In genomic region chr12:113190761-113191160, GRCh38 we compare ENCODE assay signal across 14 cellular contexts. TPM values are rescaled to one million over a fixed set of nuclear protein-coding genes. Genes with fewer than 3 reads are reported as not detected.
DNase-seq lines count a peak whose midpoint lies in the region; FAIRE-seq and TF ChIP-seq lines count a peak whose summit lies in the region.
"Had no signal": no experiment of that assay in that cellular context is flagged by ENCODE, and none has a peak within 500 bp of the region (broad histone marks: within the 10 kb centered on the region; RNA-seq: fewer than 3 reads in every experiment).

No MANE protein-coding gene starts in this region.

- peaks cover 0 to 8% of the 10 kb centered on the region in 2 donors for H3K4me1 ChIP-seq in breast epithelium
- peaks cover 21% of the 10 kb centered on the region for H3K4me1 ChIP-seq in fibroblast of lung (ENCODE audit: control insufficient read depth, extremely low read depth, insufficient read depth, low read length)

- CTCF ChIA-PET in MCF 10A (lab: Yijun Ruan, JAX): interaction anchor here (0.6 to 1.0 kb wide), 2 partner anchors 115 to 200 kb away, joined by 4 to 6 read pairs; no protein-coding TSS in a partner anchor

- H3K27ac Mint-ChIP-seq in MCF 10A (ENCODE audit: low read depth, unreplicated experiment) (no peak overlapping the region), CD14-positive monocyte (no peak overlapping the region)
- H3K27ac Mint-ChIP-seq: activated T-cell treated with anti-CD3 and anti-CD28 coated beads, Interleukin-2, amount 50 U/mL, for 72 hours had no signal

- intact Hi-C loops in MCF 10A (cut with micrococcal nuclease) (loop anchor here (10.0 kb wide), 1 partner anchor 104 kb away; no protein-coding TSS in a partner anchor), breast epithelium (cut with DNase I; ENCODE audit: low total_unique reads) (no loop called here), CD14-positive monocyte (cut with micrococcal nuclease) (loop anchor here in 1 of 2 donors (10.0 kb wide), 1 partner anchor 84 kb away; no protein-coding TSS in a partner anchor)

- H3K9me3 Mint-ChIP-seq in MCF 10A (ENCODE audit: unreplicated experiment): no peaks in the 10 kb centered on the region
- H3K9me3 Mint-ChIP-seq in CD14-positive monocyte: peaks cover 0 to 2% (median 0%) of the 10 kb centered on the region in 7 donors
- H3K9me3 Mint-ChIP-seq: activated T-cell treated with anti-CD3 and anti-CD28 coated beads, Interleukin-2, amount 50 U/mL, for 72 hours had no signal

- H3K4me2 ChIP-seq in fibroblast of lung (ENCODE audit: extremely low read depth, insufficient read depth, low read length): no peak overlapping the region

- no peak for TF ChIP-seq POLR2A in breast epithelium (IDR thresholded peaks at IDR 0.05)

- no TSS peak for BruUV-seq in MCF 10A (replicated peaks; lab: Mats Ljungman, UMichigan)

- no peak overlapping the region for H3K4me3 ChIP-seq in breast epithelium
- no peak overlapping the region for H3K4me3 ChIP-seq in fibroblast of lung (replicated peaks in 1 of 4; ENCODE audit: control extremely low read depth in 1 of 4, insufficient read depth in 1 of 4, low read depth in 3 of 4, low read length in 4 of 4)

- FAIRE-seq in urothelium cell line (lab: Jason Lieb, UNC): no peak

- H2AFZ ChIP-seq in fibroblast of lung (ENCODE audit: low read length): no peak overlapping the region

- no peak overlapping the region for H3K9ac ChIP-seq in fibroblast of lung (ENCODE audit: insufficient read depth, low read length)

- H3K4me3 Mint-ChIP-seq in MCF 10A (ENCODE audit: unreplicated experiment) (no peak overlapping the region), CD14-positive monocyte (no peak overlapping the region)
- H3K4me3 Mint-ChIP-seq: activated T-cell treated with anti-CD3 and anti-CD28 coated beads, Interleukin-2, amount 50 U/mL, for 72 hours had no signal

- H3K9me3 ChIP-seq in breast epithelium: no peaks in the 10 kb centered on the region
- no peaks in the 10 kb centered on the region for H3K9me3 ChIP-seq in fibroblast of lung (ENCODE audit: control insufficient read depth, insufficient read depth, low read depth, low read length)

- peaks cover 7% of the 10 kb centered on the region for H3K79me2 ChIP-seq in fibroblast of lung (ENCODE audit: control insufficient read depth, insufficient read depth, low read length)

- H3K27me3 ChIP-seq in breast epithelium (no peaks in the 10 kb centered on the region), fibroblast of lung (ENCODE audit: control insufficient read depth, insufficient read depth, low read length) (no peaks in the 10 kb centered on the region)

- POLR2A ChIA-PET in MCF 10A (lab: Yijun Ruan, JAX): interaction anchor here (2.2 to 3.4 kb wide), 2 partner anchors 31 to 55 kb away, joined by 10 to 19 read pairs; partner anchors contain the start of gene TPCN1

- TF ChIP-seq CTCF in MCF 10A (IDR thresholded peaks at IDR 0.05; ENCODE audit: unreplicated experiment) (no peak), breast epithelium (IDR thresholded peaks at IDR 0.05) (no peak), fibroblast of lung (conservative IDR thresholded peaks at IDR 0.05 in 1 of 2, IDR thresholded peaks at IDR 0.05 in 1 of 2; ENCODE audit: low read depth in 1 of 2, low read length in 2 of 2) (no peak), GM20000 (IDR thresholded peaks at IDR 0.05; ENCODE audit: extremely low read depth, missing control alignments) (no peak), CD14-positive monocyte (IDR thresholded peaks at IDR 0.05) (no peak)

- no peaks in the 10 kb centered on the region for H4K20me1 ChIP-seq in fibroblast of lung (ENCODE audit: control insufficient read depth, extremely low read depth, insufficient read depth, low read length)

- H3K4me1 Mint-ChIP-seq in MCF 10A (ENCODE audit: insufficient read depth, unreplicated experiment) (peaks cover 24% of the 10 kb centered on the region), CD14-positive monocyte (peaks cover 21% of the 10 kb centered on the region)

- H3K36me3 ChIP-seq in breast epithelium (no peaks in the 10 kb centered on the region), fibroblast of lung (ENCODE audit: control insufficient read depth, insufficient read depth, low read length) (peaks cover 4% of the 10 kb centered on the region)

- DNase-seq in MCF 10A (ENCODE audit: unreplicated experiment) (peak; percentile 49), breast epithelium (ENCODE audit: low spot score in 2 of 2) (no peak), RPMI7951 (ENCODE audit: low read depth) (peak; percentile 58), fibroblast of lung (ENCODE audit: low read depth in 2 of 2) (peak; percentile 42 to 57), urothelium cell line (ENCODE audit: low spot score) (peak; percentile 30), GM20000 (ENCODE audit: low spot score) (no peak), CD14-positive monocyte (ENCODE audit: low spot score) (no peak), activated T-cell treated with anti-CD3 and anti-CD28 coated beads for 4 hours (no peak)
- DNase-seq: activated T-cell treated with anti-CD3 and anti-CD28 coated beads, Interleukin-2, amount 50 U/mL, for 72 hours; effector CD4-positive, alpha-beta T cell; NCI-H1092 treated with DMSO at 0.1 percent for 48 hours; stimulated activated naive CD4-positive, alpha-beta T cell treated with Interleukin-2 at 50 U/mL for 16 hours had no signal

- H3K36me3 Mint-ChIP-seq in MCF 10A (ENCODE audit: insufficient read depth, unreplicated experiment) (peaks cover 47% of the 10 kb centered on the region), CD14-positive monocyte (peaks cover 30 to 53% of the 10 kb centered on the region in 2 donors)

- no peak overlapping the region for H3K27ac ChIP-seq in breast epithelium
- H3K27ac ChIP-seq in fibroblast of lung (ENCODE audit: insufficient read depth, low read length): no peak overlapping the region

- H3K27me3 Mint-ChIP-seq in MCF 10A (ENCODE audit: insufficient read depth, unreplicated experiment) (no peaks in the 10 kb centered on the region), CD14-positive monocyte (ENCODE audit: low read depth in 3 of 3) (peaks cover 0 to 3% (median 0%) of the 10 kb centered on the region in 3 donors)

RNA-seq across cellular contexts. Expression of gene RITA1, which starts 5.2 kb away (rescaled TPM):
- 17.5 and 17.9 TPM in 2 replicates for total RNA-seq in MCF 10A (2022)
- total RNA-seq in breast epithelium: 10 to 100 TPM in 2 of 3 donors, 1 to 10 TPM in 1; 9.4 to 22.4 (median 15.4) TPM
- 39.5 and 43.0 TPM in 2 replicates for total RNA-seq in RPMI7951 (2014; rRNA removed; shearing (Covaris generic))
- total RNA-seq in fibroblast of lung: 11.6 and 11.8 TPM in 2 replicates
- polyA plus RNA-seq in fibroblast of lung: 7.4 and 8.7 TPM in 2 replicates
- polyA plus RNA-seq in fibroblast of lung (2012): 11.8 and 13.6 TPM in 2 replicates
- polyA minus RNA-seq in fibroblast of lung (ENCODE audit: low replicate concordance): 4.9 and 6.9 TPM in 2 replicates
- 10 to 100 TPM; 16.4 to 17.6 TPM for polyA plus RNA-seq in CD14-positive monocyte

RNA-seq across cellular contexts. Expression of gene DDX54, which starts 5.5 kb away (rescaled TPM):
- 67.3 and 75.8 TPM in 2 replicates for total RNA-seq in MCF 10A (2022)
- 10 to 100 TPM; 51.5 to 62.1 (median 60.3) TPM for total RNA-seq in breast epithelium
- total RNA-seq in RPMI7951 (2014; rRNA removed; shearing (Covaris generic)): 17.2 and 20.7 TPM in 2 replicates
- 23.6 and 25.9 TPM in 2 replicates for total RNA-seq in fibroblast of lung
- 20.5 and 33.7 TPM in 2 replicates for polyA plus RNA-seq in fibroblast of lung
- 23.1 and 39.7 TPM in 2 replicates for polyA plus RNA-seq in fibroblast of lung (2012)
- polyA minus RNA-seq in fibroblast of lung (ENCODE audit: low replicate concordance): 31.5 and 48.5 TPM in 2 replicates
- polyA plus RNA-seq in CD14-positive monocyte: 10 to 100 TPM in 1 of 2 donors, 1 to 10 TPM in 1; 7.9 to 13.6 TPM

RNA-seq across cellular contexts. Expression of gene TPCN1, which starts 30.5 kb away (rescaled TPM):
- total RNA-seq in MCF 10A (2022): 42.7 and 43.0 TPM in 2 replicates
- total RNA-seq in breast epithelium: 10 to 100 TPM; 46.9 to 71.7 (median 59.5) TPM
- total RNA-seq in RPMI7951 (2014; rRNA removed; shearing (Covaris generic)): 30.4 and 38.6 TPM in 2 replicates
- total RNA-seq in fibroblast of lung: 10.8 and 17.2 TPM in 2 replicates
- 12.1 and 17.8 TPM in 2 replicates for polyA plus RNA-seq in fibroblast of lung
- polyA plus RNA-seq in fibroblast of lung (2012): 11.9 and 19.3 TPM in 2 replicates
- polyA minus RNA-seq in fibroblast of lung (ENCODE audit: low replicate concordance): 37.5 and 45.4 TPM in 2 replicates
- polyA plus RNA-seq in CD14-positive monocyte: 10 to 100 TPM; 20.4 to 34.9 TPM

RNA-seq across cellular contexts. Expression of gene CFAP73, which starts 41.2 kb away (rescaled TPM):
- total RNA-seq in MCF 10A (2022): not detected in 2 replicates
- under 1 TPM in 1 of 3 donors, not detected in 2; 0.29 TPM for total RNA-seq in breast epithelium
- total RNA-seq in RPMI7951 (2014; rRNA removed; shearing (Covaris generic)): not detected in 2 replicates
- not detected in 2 replicates for total RNA-seq in fibroblast of lung
- not detected in 2 replicates for polyA plus RNA-seq in fibroblast of lung
- polyA plus RNA-seq in fibroblast of lung (2012): not detected in 2 replicates
- polyA minus RNA-seq in fibroblast of lung (ENCODE audit: low replicate concordance): not detected in 2 replicates
- under 1 TPM in 1 of 2 donors, not detected in 1; 0.14 TPM for polyA plus RNA-seq in CD14-positive monocyte
- total RNA-seq: skeletal muscle tissue had no signal
- polyA plus RNA-seq: BJ had no signal

RNA-seq across cellular contexts. Expression of gene RASAL1, which starts 55.2 kb away (rescaled TPM):
- total RNA-seq in MCF 10A (2022) (not detected in 2 replicates), breast epithelium (1 to 10 TPM in 2 of 3 donors, not detected in 1; 1.3 to 6.7 TPM), fibroblast of lung (not detected in 2 replicates)
- not detected in 2 replicates for total RNA-seq in RPMI7951 (2014; rRNA removed; shearing (Covaris generic))
- polyA plus RNA-seq in fibroblast of lung (not detected in 2 replicates), CD14-positive monocyte (not detected)
- polyA plus RNA-seq in fibroblast of lung (2012): not detected in 2 replicates
- polyA minus RNA-seq in fibroblast of lung (ENCODE audit: low replicate concordance): not detected in 2 replicates
- total RNA-seq: skeletal muscle tissue had no signal
- polyA plus RNA-seq: BJ had no signal

Comparison
In these comparisons a context has a peak if more than half of its experiments do, and no peak if none do; other contexts are left out.
1. DNase-seq: peak in MCF 10A (single experiment), RPMI7951 (single experiment), fibroblast of lung (2 of 2) and urothelium cell line (single experiment); none in breast epithelium (0 of 2), GM20000 (single experiment), CD14-positive monocyte (single experiment) and activated T-cell treated with anti-CD3 and anti-CD28 coated beads for 4 hours (single experiment).